26 cellular contexts compared by ENCODE assay signal in genomic region chr3:107982165-107982564, GRCh38.
A peak's percentile ranks its signal among the peaks of the same experiment; 100 is the strongest.
DNase-seq lines count a peak whose midpoint lies in the region; ATAC-seq and TF ChIP-seq lines count a peak whose summit lies in the region.
"Had no signal": no experiment of that assay in that cellular context is flagged by ENCODE, and none has a peak within 500 bp of the region (broad histone marks: within the 10 kb centered on the region; RNA-seq: fewer than 3 reads in every experiment).

No MANE protein-coding gene starts in this region.

- no peak overlapping the region for H3K4me3 Mint-ChIP-seq in activated naive CD4-positive, alpha-beta T cell treated with anti-CD3 and anti-CD28 coated beads, Interleukin-2, amount 50 U/mL, for 24 hours

- H3K27me3 ChIP-seq in PC-3 (ENCODE audit: low read length), result no peaks in the 10 kb centered on the region
- no peaks in the 10 kb centered on the region for H3K27me3 ChIP-seq in fibroblast of lung (ENCODE audit: control insufficient read depth, insufficient read depth, low read length)
- no peaks in the 10 kb centered on the region for H3K27me3 ChIP-seq in trophoblast cell (ENCODE audit: insufficient read depth, low read length)
- H3K27me3 ChIP-seq: dorsolateral prefrontal cortex, left lung, Peyer's patch, SJCRH30, stomach, tibial nerve had no signal

- WGBS in trophoblast cell (ENCODE audit: extremely low coverage, insufficient coverage, insufficient read length), result no CpG with 5 or more reads among the region's 1 CpG

- no peaks in the 10 kb centered on the region for H4K20me1 ChIP-seq in PC-3 (ENCODE audit: low read length)
- no peaks in the 10 kb centered on the region for H4K20me1 ChIP-seq in fibroblast of lung (ENCODE audit: control insufficient read depth, extremely low read depth, insufficient read depth, low read length)

- H2BK120ac ChIP-seq in trophoblast cell (ENCODE audit: insufficient read depth, low read length, poor library complexity), result peak overlapping the region; percentile 65

- no peaks in the 10 kb centered on the region for H3K27me3 Mint-ChIP-seq in activated naive CD4-positive, alpha-beta T cell treated with anti-CD3 and anti-CD28 coated beads, Interleukin-2, amount 50 U/mL, for 24 hours
- H3K27me3 Mint-ChIP-seq: progenitor cell of endocrine pancreas had no signal

- no TSS peak for BruUV-seq in PC-3 (replicated peaks; lab: Mats Ljungman, UMichigan)

- peak overlapping the region; percentile 71 for H3K14ac ChIP-seq in trophoblast cell (ENCODE audit: low read length)

- no peaks in the 10 kb centered on the region; the same call in 1 of the 2 replicates for H3K9me2 ChIP-seq in PC-3 (replicated peaks; ENCODE audit: low read length)

- H3K4ac ChIP-seq in trophoblast cell (ENCODE audit: low read depth, low read length), result no peak overlapping the region

- no peak for DNase-seq in activated naive CD4-positive, alpha-beta T cell treated with anti-CD3 and anti-CD28 coated beads, Interleukin-2, amount 50 U/mL, for 16 hours
- DNase-seq in PC-3 (no peak), fibroblast of lung (ENCODE audit: low read depth in 2 of 2) (no peak), trophoblast cell (no peak), mucosa of gallbladder (ENCODE audit: low spot score) (no peak), hippocampal formation (lab: John Stamatoyannopoulos, UW) (no peak)
- DNase-seq: activated CD4-positive, alpha-beta T cell treated with anti-CD3 and anti-CD28 coated beads for 48 hours; activated naive CD4-positive, alpha-beta T cell treated with Interleukin-2 at 50 U/mL for 16 hours; activated T-cell treated with anti-CD3 and anti-CD28 coated beads, Interleukin-2, amount 50 U/mL, for 48 hours; amniotic stem cell; central memory CD4-positive, alpha-beta T cell; COR-L47; DND-41; KG1; NCI-H1436 treated with DMSO at 0.1 percent for 48 hours; NCI-H510A; Peyer's patch; SJCRH30; stomach; T-helper 2 cell had no signal

- H2BK12ac ChIP-seq in trophoblast cell (ENCODE audit: low read length), result peak overlapping the region; percentile 85

- H3K23ac ChIP-seq in trophoblast cell (ENCODE audit: low read length), result peak overlapping the region; percentile 87

- H3K27ac ChIP-seq in PC-3 (ENCODE audit: low read length) (no peak overlapping the region), fibroblast of lung (ENCODE audit: insufficient read depth, low read length) (no peak overlapping the region), trophoblast cell (ENCODE audit: low read depth, low read length) (peak overlapping the region; percentile 95)
- H3K27ac ChIP-seq: left lung, Peyer's patch, SJCRH30, stomach, tibial nerve had no signal

- peak overlapping the region; percentile 4 for H3K27ac Mint-ChIP-seq in activated naive CD4-positive, alpha-beta T cell treated with anti-CD3 and anti-CD28 coated beads, Interleukin-2, amount 50 U/mL, for 24 hours
- H3K27ac Mint-ChIP-seq: progenitor cell of endocrine pancreas had no signal

- CTCF ChIA-PET in PC-3 (lab: Charles Lee), result no interaction called here

- H2AFZ ChIP-seq in PC-3 (ENCODE audit: low read length) (peak overlapping the region; percentile 75), fibroblast of lung (ENCODE audit: low read length) (peak overlapping the region; percentile 61), trophoblast cell (ENCODE audit: insufficient read depth, low read length, poor library complexity) (no peak overlapping the region)

- TF ChIP-seq CTCF in PC-3 (conservative IDR thresholded peaks at IDR 0.05; ENCODE audit: low read depth, low read length), result no peak
- no peak for TF ChIP-seq CTCF in fibroblast of lung (conservative IDR thresholded peaks at IDR 0.05 in 1 of 2, IDR thresholded peaks at IDR 0.05 in 1 of 2; ENCODE audit: low read depth in 1 of 2, low read length in 2 of 2)

- H2AK5ac ChIP-seq in trophoblast cell (ENCODE audit: low read length), result no peak overlapping the region

- H3K18ac ChIP-seq in trophoblast cell (ENCODE audit: low read length), result peak overlapping the region; percentile 65

- H3K79me2 ChIP-seq in PC-3 (ENCODE audit: low read length) (no peaks in the 10 kb centered on the region), fibroblast of lung (ENCODE audit: control insufficient read depth, insufficient read depth, low read length) (no peaks in the 10 kb centered on the region), trophoblast cell (ENCODE audit: control insufficient read depth, insufficient read depth, low read length, poor library complexity) (no peaks in the 10 kb centered on the region)

- H3K4me3 ChIP-seq in PC-3 (ENCODE audit: low read length), result no peak overlapping the region
- no peak overlapping the region for H3K4me3 ChIP-seq in fibroblast of lung (replicated peaks in 1 of 4; ENCODE audit: control extremely low read depth in 1 of 4, insufficient read depth in 1 of 4, low read depth in 3 of 4, low read length in 4 of 4)
- H3K4me3 ChIP-seq in trophoblast cell (ENCODE audit: low read depth, low read length), result no peak overlapping the region
- H3K4me3 ChIP-seq: dorsolateral prefrontal cortex, left lung, Peyer's patch, SJCRH30, stomach, tibial nerve had no signal

- H3K4me1 Mint-ChIP-seq in activated naive CD4-positive, alpha-beta T cell treated with anti-CD3 and anti-CD28 coated beads, Interleukin-2, amount 50 U/mL, for 24 hours, result peaks cover 65% of the 10 kb centered on the region

- peak overlapping the region; percentile 86 for H4K91ac ChIP-seq in trophoblast cell (ENCODE audit: low read depth, low read length)

- H2BK5ac ChIP-seq in trophoblast cell (ENCODE audit: low read depth, low read length, poor library complexity), result peak overlapping the region; percentile 86

- H4K12ac ChIP-seq in trophoblast cell (ENCODE audit: low read depth, low read length), result peak overlapping the region; percentile 16

- no peaks in the 10 kb centered on the region for H3K36me3 ChIP-seq in PC-3 (ENCODE audit: low read depth, low read length)
- no peaks in the 10 kb centered on the region for H3K36me3 ChIP-seq in fibroblast of lung (ENCODE audit: control insufficient read depth, insufficient read depth, low read length)
- H3K36me3 ChIP-seq in trophoblast cell (ENCODE audit: control insufficient read depth in 1 of 2, insufficient read depth in 2 of 2, low read length in 2 of 2), result no peaks in the 10 kb centered on the region
- H3K36me3 ChIP-seq: left lung, Peyer's patch, SJCRH30, stomach, tibial nerve had no signal

- H3F3A ChIP-seq in PC-3 (ENCODE audit: low read length, unreplicated experiment), result peaks cover 11% of the 10 kb centered on the region

- H3K4me2 ChIP-seq in PC-3 (ENCODE audit: low read length) (peak overlapping the region; percentile 40; the same call in 1 of the 2 replicates), fibroblast of lung (ENCODE audit: extremely low read depth, insufficient read depth, low read length) (no peak overlapping the region), trophoblast cell (ENCODE audit: low read length) (peak overlapping the region; percentile 46)

- no peaks in the 10 kb centered on the region for H3K9me3 ChIP-seq in PC-3 (ENCODE audit: low read length)
- H3K9me3 ChIP-seq in fibroblast of lung (ENCODE audit: control insufficient read depth, insufficient read depth, low read depth, low read length), result no peaks in the 10 kb centered on the region
- no peaks in the 10 kb centered on the region for H3K9me3 ChIP-seq in trophoblast cell (ENCODE audit: insufficient read depth, low read depth, low read length)
- H3K9me3 ChIP-seq: left lung, Peyer's patch, SJCRH30, stomach, tibial nerve had no signal

- ATAC-seq in PC-3 (no peak), GM18861 (IDR thresholded peaks at IDR 0.05; ENCODE audit: unreplicated experiment) (no peak)

- H3K9me3 Mint-ChIP-seq in activated naive CD4-positive, alpha-beta T cell treated with anti-CD3 and anti-CD28 coated beads, Interleukin-2, amount 50 U/mL, for 24 hours, result no peaks in the 10 kb centered on the region

- POLR2A ChIA-PET in PC-3 (lab: Charles Lee; ENCODE audit: unreplicated experiment), result interaction anchor here (0.5 kb wide), 1 partner anchor 551 kb away, joined by 15 read pairs; no protein-coding TSS in a partner anchor

- peak overlapping the region; percentile 74 for H4K8ac ChIP-seq in trophoblast cell (ENCODE audit: low read depth, low read length)

- H3K4me1 ChIP-seq in PC-3 (ENCODE audit: insufficient read depth, low read length), result peaks cover 30% of the 10 kb centered on the region
- peaks cover 2% of the 10 kb centered on the region for H3K4me1 ChIP-seq in fibroblast of lung (ENCODE audit: control insufficient read depth, extremely low read depth, insufficient read depth, low read length)
- peaks cover 12 to 18% of the 10 kb centered on the region in 2 experiments for H3K4me1 ChIP-seq in trophoblast cell (ENCODE audit: control insufficient read depth in 1 of 2, insufficient read depth in 2 of 2, low read length in 2 of 2)
- H3K4me1 ChIP-seq: SJCRH30 had no signal

- peaks cover 22% of the 10 kb centered on the region for H3K79me1 ChIP-seq in trophoblast cell (ENCODE audit: low read length)

- no peaks in the 10 kb centered on the region for H3K36me3 Mint-ChIP-seq in activated naive CD4-positive, alpha-beta T cell treated with anti-CD3 and anti-CD28 coated beads, Interleukin-2, amount 50 U/mL, for 24 hours

- intact Hi-C loops in PC-3 (cut with micrococcal nuclease), result no loop called here

- H3K9ac ChIP-seq in PC-3 (ENCODE audit: low read length) (no peak overlapping the region), fibroblast of lung (ENCODE audit: insufficient read depth, low read length) (no peak overlapping the region), trophoblast cell (ENCODE audit: low read length) (no peak overlapping the region)
